Comparison of ENCODE assay signal across 1 cellular context in genomic region chr1:30895942-30896660, GRCh38.
TF ChIP-seq lines count a peak whose summit lies in the region.

No MANE protein-coding gene starts in this region.

TF ChIP-seq in K562, 482 proteins besides CTCF, POLR2A, EP300 and RAD21 (continued from another document):
- TF ChIP-seq JUNB (CRISPR knock-in tag; conservative IDR thresholded peaks at IDR 0.05): no peak
- TF ChIP-seq ESRRA (IDR thresholded peaks at IDR 0.05; ENCODE audit: borderline replicate concordance, low read depth): no peak
- 0 out of 2 replicates have a peak, but pooled peaks have one; percentile 19 for TF ChIP-seq HES1 (IDR thresholded peaks at IDR 0.05; ENCODE audit: low read depth)
- TF ChIP-seq FOXO4 (CRISPR knock-in tag; IDR thresholded peaks at IDR 0.05): no peak
- no peak for TF ChIP-seq GTF2E2 (tag; IDR thresholded peaks at IDR 0.05)
- TF ChIP-seq STAT5A (IDR thresholded peaks at IDR 0.05; ENCODE audit: borderline replicate concordance, low read length): no peak
- no peak for TF ChIP-seq RBM17 (IDR thresholded peaks at IDR 0.05; ENCODE audit: borderline replicate concordance, low read depth, low read length)
- no peak for TF ChIP-seq ZNF699 (CRISPR knock-in tag; IDR thresholded peaks at IDR 0.05; ENCODE audit: insufficient replicate concordance)
- TF ChIP-seq FOXJ2 (tag; IDR thresholded peaks at IDR 0.05): no peak
- no peak for TF ChIP-seq MCM3 (IDR thresholded peaks at IDR 0.05)
- no peak for TF ChIP-seq KLF16 (IDR thresholded peaks at IDR 0.05)
- TF ChIP-seq KAT2B (IDR thresholded peaks at IDR 0.05; ENCODE audit: low read depth, low read length): no peak
- TF ChIP-seq MLX (CRISPR knock-in tag; conservative IDR thresholded peaks at IDR 0.05): no peak
- TF ChIP-seq ZNF668 (CRISPR knock-in tag; IDR thresholded peaks at IDR 0.05): no peak
- TF ChIP-seq MIER1 (IDR thresholded peaks at IDR 0.05; ENCODE audit: low read depth): no peak
- no peak for TF ChIP-seq BCLAF1 (IDR thresholded peaks at IDR 0.05; ENCODE audit: borderline replicate concordance in 1 of 2, control insufficient read depth in 1 of 2, low read depth in 2 of 2, low read length in 1 of 2)
- TF ChIP-seq ARNT (IDR thresholded peaks at IDR 0.05): peak in 1 of 2 experiments; percentile 77; a peak in 1 of 4 replicates
- TF ChIP-seq NCOA4 (IDR thresholded peaks at IDR 0.05; ENCODE audit: partially characterized antibody): no peak
- no peak for TF ChIP-seq CSDE1 (IDR thresholded peaks at IDR 0.05)
- TF ChIP-seq CHD7 (IDR thresholded peaks at IDR 0.05; ENCODE audit: low read depth, low read length): no peak
